8 cellular contexts compared by ENCODE assay signal in genomic region chr17:2593846-2594656, GRCh38. TPM values are rescaled to one million over a fixed set of nuclear protein-coding genes. Genes with fewer than 3 reads are reported as not detected.
DNase-seq lines count a peak whose midpoint lies in the region; ATAC-seq and TF ChIP-seq lines count a peak whose summit lies in the region.

No MANE protein-coding gene starts in this region.

- H3K79me2 ChIP-seq in fibroblast of lung (ENCODE audit: control insufficient read depth, insufficient read depth, low read length) = peaks cover 51% of the 10 kb centered on the region

- peak in 4 of 5 donors; percentile 73 to 89 (median 82) for DNase-seq in CD8-positive, alpha-beta memory T cell
- DNase-seq in HS-27A (ENCODE audit: low read depth) (peak; percentile 20), Peyer's patch (peak; percentile 85 to 90 (median 88)), fibroblast of lung (ENCODE audit: low read depth in 2 of 2) (peak; percentile 70 to 75)
- DNase-seq in activated T-helper 1 cell treated with anti-CD3 and anti-CD28 coated beads, Interleukin-2, amount 50 U/mL, for 16 hours (ENCODE audit: low read depth in 1 of 2, low spot score in 1 of 2) = peak; percentile 56 to 73
- DNase-seq in naive thymus-derived CD8-positive, alpha-beta T cell = peak; percentile 61 to 93 (median 78)
- DNase-seq in stimulated activated naive CD4-positive, alpha-beta T cell (lab: John Stamatoyannopoulos, UW) = peak; percentile 81 to 97 (median 88)

- H3K4me1 Mint-ChIP-seq in CD8-positive, alpha-beta memory T cell = peaks cover 39 to 47% (median 45%) of the 10 kb centered on the region in 3 donors
- H3K4me1 Mint-ChIP-seq in naive thymus-derived CD8-positive, alpha-beta T cell = peaks cover 19 to 46% (median 41%) of the 10 kb centered on the region in 4 donors

- TF ChIP-seq CTCF in Peyer's patch (IDR thresholded peaks at IDR 0.05) (no peak), fibroblast of lung (conservative IDR thresholded peaks at IDR 0.05 in 1 of 2, IDR thresholded peaks at IDR 0.05 in 1 of 2; ENCODE audit: low read depth in 1 of 2, low read length in 2 of 2) (no peak)

- no peak overlapping the region for H2AFZ ChIP-seq in fibroblast of lung (ENCODE audit: low read length)

- peak overlapping the region; percentile 84 to 99 (median 96) for H3K27ac Mint-ChIP-seq in CD8-positive, alpha-beta memory T cell
- H3K27ac Mint-ChIP-seq in naive thymus-derived CD8-positive, alpha-beta T cell = peak overlapping the region; percentile 82 to 98 (median 96)

- H3K36me3 ChIP-seq in CD8-positive, alpha-beta memory T cell (ENCODE audit: insufficient read depth, low read length) = no peaks in the 10 kb centered on the region
- H3K36me3 ChIP-seq in Peyer's patch (no peaks in the 10 kb centered on the region), fibroblast of lung (ENCODE audit: control insufficient read depth, insufficient read depth, low read length) (no peaks in the 10 kb centered on the region)

- CTCF ChIA-PET in CD8-positive, alpha-beta memory T cell (lab: Charles Lee) = interaction anchor here (1.7 to 2.4 kb wide), 2 partner anchors 12 to 93 kb away, joined by 5 to 7 read pairs; no protein-coding TSS in a partner anchor

- peak overlapping the region; percentile 87 to 97 (median 93) for H3K4me3 Mint-ChIP-seq in CD8-positive, alpha-beta memory T cell
- H3K4me3 Mint-ChIP-seq in naive thymus-derived CD8-positive, alpha-beta T cell = peak overlapping the region; percentile 86 to 100 (median 96)

- H3K27ac ChIP-seq in CD8-positive, alpha-beta memory T cell (ENCODE audit: low read depth, low read length) = peak overlapping the region; percentile 90
- H3K27ac ChIP-seq in Peyer's patch (peak overlapping the region; percentile 98 to 99 (median 99)), fibroblast of lung (ENCODE audit: insufficient read depth, low read length) (peak overlapping the region; percentile 89)

- H3K4me1 ChIP-seq in CD8-positive, alpha-beta memory T cell (ENCODE audit: insufficient read depth, low read length) = peaks cover 44% of the 10 kb centered on the region
- H3K4me1 ChIP-seq in Peyer's patch (peaks cover 0 to 41% (median 7%) of the 10 kb centered on the region in 4 donors), fibroblast of lung (ENCODE audit: control insufficient read depth, extremely low read depth, insufficient read depth, low read length) (peaks cover 2% of the 10 kb centered on the region)

- H3K9me3 Mint-ChIP-seq in CD8-positive, alpha-beta memory T cell = no peaks in the 10 kb centered on the region
- no peaks in the 10 kb centered on the region for H3K9me3 Mint-ChIP-seq in naive thymus-derived CD8-positive, alpha-beta T cell

- H3K27me3 Mint-ChIP-seq in CD8-positive, alpha-beta memory T cell = no peaks in the 10 kb centered on the region
- H3K27me3 Mint-ChIP-seq in naive thymus-derived CD8-positive, alpha-beta T cell = no peaks in the 10 kb centered on the region

- H3K9me3 ChIP-seq in CD8-positive, alpha-beta memory T cell (ENCODE audit: low read length) = no peaks in the 10 kb centered on the region
- H3K9me3 ChIP-seq in Peyer's patch (no peaks in the 10 kb centered on the region), fibroblast of lung (ENCODE audit: control insufficient read depth, insufficient read depth, low read depth, low read length) (no peaks in the 10 kb centered on the region)

- H3K27me3 ChIP-seq in CD8-positive, alpha-beta memory T cell (ENCODE audit: insufficient read depth, low read length, poor library complexity, severe bottlenecking) = no peaks in the 10 kb centered on the region
- H3K27me3 ChIP-seq in Peyer's patch = no peaks in the 10 kb centered on the region
- no peaks in the 10 kb centered on the region for H3K27me3 ChIP-seq in fibroblast of lung (ENCODE audit: control insufficient read depth, insufficient read depth, low read length)

- peak overlapping the region; percentile 84 for H3K4me3 ChIP-seq in CD8-positive, alpha-beta memory T cell (ENCODE audit: low read length)
- H3K4me3 ChIP-seq in Peyer's patch = peak overlapping the region; percentile 89 to 99 (median 94)
- peak overlapping the region; percentile 60 to 98 (median 72) for H3K4me3 ChIP-seq in fibroblast of lung (replicated peaks in 1 of 4; ENCODE audit: control extremely low read depth in 1 of 4, insufficient read depth in 1 of 4, low read depth in 3 of 4, low read length in 4 of 4)

- H3K9ac ChIP-seq in fibroblast of lung (ENCODE audit: insufficient read depth, low read length) = peak overlapping the region; percentile 91

- peaks cover 10% of the 10 kb centered on the region for H4K20me1 ChIP-seq in fibroblast of lung (ENCODE audit: control insufficient read depth, extremely low read depth, insufficient read depth, low read length)

- peak in 1 of 2 donors; percentile 41 for TF ChIP-seq POLR2A in Peyer's patch (IDR thresholded peaks at IDR 0.05)

- H3K4me2 ChIP-seq in fibroblast of lung (ENCODE audit: extremely low read depth, insufficient read depth, low read length) = peak overlapping the region; percentile 69

- peaks cover 0 to 13% (median 4%) of the 10 kb centered on the region in 3 donors for H3K36me3 Mint-ChIP-seq in CD8-positive, alpha-beta memory T cell
- H3K36me3 Mint-ChIP-seq in naive thymus-derived CD8-positive, alpha-beta T cell = no peaks in the 10 kb centered on the region

- ATAC-seq in GM19467 (IDR thresholded peaks at IDR 0.05; ENCODE audit: unreplicated experiment) = peak; percentile 27
- ATAC-seq in naive thymus-derived CD8-positive, alpha-beta T cell = peak; percentile 59 to 61

- POLR2A ChIA-PET in CD8-positive, alpha-beta memory T cell (lab: Charles Lee) = interaction anchor here (0.6 to 1.3 kb wide), 4 partner anchors 15 to 241 kb away, joined by 4 to 12 read pairs (median 8); partner anchors contain the start of gene METTL16
- POLR2A ChIA-PET in naive thymus-derived CD8-positive, alpha-beta T cell (lab: Charles Lee) = interaction anchor here (0.6 to 3.5 kb wide), 11 partner anchors 19 to 193 kb away, joined by 3 to 22 read pairs (median 3); partner anchors contain the start of gene METTL16

RNA-seq across cellular contexts. Expression of gene PAFAH1B1, which starts 0.6 kb away (rescaled TPM):
- 100 to 1,000 TPM; 159 to 168 TPM for total RNA-seq in CD8-positive, alpha-beta memory T cell
- polyA plus RNA-seq in CD8-positive, alpha-beta memory T cell = 13.2 TPM
- 100 to 1,000 TPM; 131 to 281 (median 141) TPM for total RNA-seq in Peyer's patch
- total RNA-seq in fibroblast of lung = 78.6 and 108 TPM in 2 replicates
- 87.7 and 107 TPM in 2 replicates for polyA plus RNA-seq in fibroblast of lung
- polyA plus RNA-seq in fibroblast of lung (2012) = 103 and 114 TPM in 2 replicates
- polyA minus RNA-seq in fibroblast of lung (ENCODE audit: low replicate concordance) = 70.3 and 102 TPM in 2 replicates
- total RNA-seq in naive thymus-derived CD8-positive, alpha-beta T cell = 100 to 1,000 TPM; 153 to 170 TPM
- polyA plus RNA-seq in naive thymus-derived CD8-positive, alpha-beta T cell = 10 to 100 TPM; 10.5 to 12.5 (median 11.3) TPM

Comparison
In these comparisons a context has a peak if more than half of its experiments do, and no peak if none do; other contexts are left out.
1. Peak in every context shown above with its lines: DNase-seq, ATAC-seq, H3K4me3 ChIP-seq and H3K27ac ChIP-seq.
2. DNase-seq: peak in every context shown above with its lines; median percentile 88 in Peyer's patch; 88 in stimulated activated naive CD4-positive, alpha-beta T cell; 82 in CD8-positive, alpha-beta memory T cell; 78 in naive thymus-derived CD8-positive, alpha-beta T cell; 72 in fibroblast of lung; 64 in activated T-helper 1 cell treated with anti-CD3 and anti-CD28 coated beads, Interleukin-2, amount 50 U/mL, for 16 hours; 20 in HS-27A.